In genomic region chr6:154197176-154197850, GRCh38 we compare ENCODE assay signal across 11 cellular contexts.
DNase-seq lines count a peak whose midpoint lies in the region; ATAC-seq and TF ChIP-seq lines count a peak whose summit lies in the region.
"Had no signal": no experiment of that assay in that cellular context is flagged by ENCODE, and none has a peak within 500 bp of the region (broad histone marks: within the 10 kb centered on the region; RNA-seq: fewer than 3 reads in every experiment).

No MANE protein-coding gene starts in this region.

- TF ChIP-seq POLR2A in breast epithelium (IDR thresholded peaks at IDR 0.05) (no peak), GM18505 (IDR thresholded peaks at IDR 0.05; ENCODE audit: borderline replicate concordance, extremely low read depth, insufficient read depth, insufficient read length) (no peak)

- H3K4me1 Mint-ChIP-seq in MCF 10A (ENCODE audit: insufficient read depth, unreplicated experiment) (no peaks in the 10 kb centered on the region), glutamatergic neuron (ENCODE audit: low read depth, unreplicated experiment) (peaks cover 20% of the 10 kb centered on the region)
- peaks cover 28% of the 10 kb centered on the region for H3K4me1 Mint-ChIP-seq in activated T-helper 17 cell treated with anti-CD3 and anti-CD28 coated beads, Interleukin-2, amount 50 U/mL, for 72 hours

- no TSS peak for BruUV-seq in MCF 10A (replicated peaks; lab: Mats Ljungman, UMichigan)

- intact Hi-C loops in MCF 10A (cut with micrococcal nuclease): no loop called here
- intact Hi-C loops in breast epithelium (cut with DNase I; ENCODE audit: low total_unique reads): no loop called here

- H3K4me3 Mint-ChIP-seq in MCF 10A (ENCODE audit: unreplicated experiment) (no peak overlapping the region), glutamatergic neuron (ENCODE audit: unreplicated experiment) (peak overlapping the region; percentile 45)
- peak overlapping the region; percentile 40 for H3K4me3 Mint-ChIP-seq in activated T-helper 17 cell treated with anti-CD3 and anti-CD28 coated beads, Interleukin-2, amount 50 U/mL, for 72 hours

- H3K9me3 Mint-ChIP-seq in MCF 10A (ENCODE audit: unreplicated experiment): no peaks in the 10 kb centered on the region
- peaks cover 4% of the 10 kb centered on the region for H3K9me3 Mint-ChIP-seq in activated T-helper 17 cell treated with anti-CD3 and anti-CD28 coated beads, Interleukin-2, amount 50 U/mL, for 72 hours
- no peaks in the 10 kb centered on the region for H3K9me3 Mint-ChIP-seq in glutamatergic neuron (ENCODE audit: unreplicated experiment)

- no peaks in the 10 kb centered on the region for H3K4me1 ChIP-seq in breast epithelium
- H3K4me1 ChIP-seq: psoas muscle had no signal

- no peak overlapping the region for H3K4me3 ChIP-seq in breast epithelium
- H3K4me3 ChIP-seq: psoas muscle had no signal

- CTCF ChIA-PET in MCF 10A (lab: Yijun Ruan, JAX): interaction anchor here (0.6 to 0.8 kb wide), 3 partner anchors 44 to 1134 kb away, joined by 3 read pairs; no protein-coding TSS in a partner anchor

- ATAC-seq in activated T-helper 17 cell treated with anti-CD3 and anti-CD28 coated beads, Interleukin-2, amount 50 U/mL, for 72 hours (replicated peaks): peak; percentile 80
- no peak for ATAC-seq in GM21528 (IDR thresholded peaks at IDR 0.05; ENCODE audit: low FRiP score, unreplicated experiment)
- ATAC-seq in HG02885 (IDR thresholded peaks at IDR 0.05; ENCODE audit: poor library complexity, unreplicated experiment): no peak
- ATAC-seq in GM18505 (IDR thresholded peaks at IDR 0.05; ENCODE audit: unreplicated experiment): no peak
- ATAC-seq in GM18861 (IDR thresholded peaks at IDR 0.05; ENCODE audit: unreplicated experiment): no peak
- ATAC-seq: psoas muscle had no signal

- TF ChIP-seq CTCF in MCF 10A (IDR thresholded peaks at IDR 0.05; ENCODE audit: unreplicated experiment): no peak
- no peak for TF ChIP-seq CTCF in breast epithelium (IDR thresholded peaks at IDR 0.05)
- TF ChIP-seq CTCF in glutamatergic neuron (IDR thresholded peaks at IDR 0.05; ENCODE audit: partially characterized antibody, unreplicated experiment): no peak

- DNase-seq in MCF 10A (ENCODE audit: unreplicated experiment) (peak; percentile 29), breast epithelium (ENCODE audit: low spot score in 2 of 2) (no peak), glutamatergic neuron (no peak)
- DNase-seq: DMS 273 treated with DMSO at 0.1 percent for 48 hours, NCI-H226, psoas muscle had no signal

- POLR2A ChIA-PET in MCF 10A (lab: Yijun Ruan, JAX): interaction anchor here (0.7 to 1.4 kb wide), 2 partner anchors 44 to 148 kb away, joined by 3 to 6 read pairs; no protein-coding TSS in a partner anchor

- H3K27ac ChIP-seq in breast epithelium: no peak overlapping the region
- H3K27ac ChIP-seq: psoas muscle had no signal

- H3K36me3 ChIP-seq in breast epithelium: no peaks in the 10 kb centered on the region

- H3K9me3 ChIP-seq in breast epithelium: no peaks in the 10 kb centered on the region
- H3K9me3 ChIP-seq: psoas muscle had no signal

- no peaks in the 10 kb centered on the region for H3K27me3 Mint-ChIP-seq in MCF 10A (ENCODE audit: insufficient read depth, unreplicated experiment)
- H3K27me3 Mint-ChIP-seq in activated T-helper 17 cell treated with anti-CD3 and anti-CD28 coated beads, Interleukin-2, amount 50 U/mL, for 72 hours: no peaks in the 10 kb centered on the region
- no peaks in the 10 kb centered on the region for H3K27me3 Mint-ChIP-seq in glutamatergic neuron (ENCODE audit: unreplicated experiment)

- no peaks in the 10 kb centered on the region for H3K36me3 Mint-ChIP-seq in MCF 10A (ENCODE audit: insufficient read depth, unreplicated experiment)
- H3K36me3 Mint-ChIP-seq in activated T-helper 17 cell treated with anti-CD3 and anti-CD28 coated beads, Interleukin-2, amount 50 U/mL, for 72 hours (ENCODE audit: low read depth): peaks cover 80% of the 10 kb centered on the region
- H3K36me3 Mint-ChIP-seq in glutamatergic neuron (ENCODE audit: unreplicated experiment): no peaks in the 10 kb centered on the region

- H3K27me3 ChIP-seq in breast epithelium: no peaks in the 10 kb centered on the region

- H3K27ac Mint-ChIP-seq in MCF 10A (ENCODE audit: low read depth, unreplicated experiment) (no peak overlapping the region), glutamatergic neuron (ENCODE audit: unreplicated experiment) (peak overlapping the region; percentile 57)
- H3K27ac Mint-ChIP-seq in activated T-helper 17 cell treated with anti-CD3 and anti-CD28 coated beads, Interleukin-2, amount 50 U/mL, for 72 hours: peak overlapping the region; percentile 28
